ENCODE assay signal across 8 cellular contexts in the genomic region with DNA sequence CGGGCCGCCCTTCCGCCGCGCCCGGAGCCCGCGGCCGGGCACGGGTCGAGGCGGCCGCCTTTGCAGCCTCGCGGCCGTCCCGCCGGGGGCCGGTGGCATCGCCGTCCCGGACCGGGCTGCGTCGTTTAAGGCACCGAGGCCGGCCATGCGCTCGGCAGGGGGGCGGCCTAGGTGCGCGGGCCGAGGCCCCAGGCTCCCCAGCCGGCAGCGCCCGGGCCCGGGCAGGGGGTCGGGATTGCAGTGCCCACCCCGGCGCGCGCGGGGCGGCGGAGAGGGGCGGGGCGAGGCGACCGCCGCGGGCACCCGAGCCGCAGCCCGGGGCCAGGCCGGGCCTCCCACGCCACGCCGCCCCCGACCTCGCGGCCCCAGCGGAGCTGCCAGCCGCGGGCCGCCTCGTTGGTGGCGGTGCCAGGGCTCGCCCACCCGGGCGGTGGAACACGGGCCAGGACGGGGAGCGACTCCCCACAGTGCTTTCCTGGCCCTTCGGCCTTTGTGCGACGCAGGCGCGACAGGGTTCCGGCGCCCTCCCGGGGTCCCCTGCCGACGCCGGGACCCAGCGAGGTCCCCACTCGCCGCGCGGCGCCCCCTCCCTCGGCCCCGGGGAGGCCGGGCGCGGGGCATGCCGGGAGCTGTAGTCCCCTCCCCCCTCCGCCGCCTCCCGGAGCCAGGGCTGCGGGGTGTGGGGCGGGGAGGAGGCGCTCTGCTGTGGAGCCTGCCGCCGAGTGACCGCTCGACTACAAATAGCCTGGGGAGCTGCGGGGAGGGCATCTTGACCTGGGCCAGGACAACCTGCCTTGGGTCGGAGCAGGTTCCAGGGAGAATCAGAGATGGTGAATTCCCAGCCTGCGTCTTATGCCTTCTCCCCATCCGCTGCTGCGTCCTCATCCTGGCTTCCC. TPM values are rescaled to one million over a fixed set of nuclear protein-coding genes. Genes with fewer than 3 reads are reported as not detected.
DNase-seq lines count a peak whose midpoint lies in the region; ATAC-seq and TF ChIP-seq lines count a peak whose summit lies in the region.

No MANE protein-coding gene starts in this region.

- DNase-seq in Daoy (ENCODE audit: low read depth) = peak; percentile 71
- DNase-seq in SK-N-MC (ENCODE audit: low read depth, low spot score) = no peak
- peak; percentile 37 for DNase-seq in activated naive CD8-positive, alpha-beta T cell treated with anti-CD3 and anti-CD28 coated beads, Interleukin-2, amount 50 U/mL, for 16 hours (ENCODE audit: low read depth, low spot score)
- peak; percentile 82 to 87 for DNase-seq in heart right ventricle
- peak; percentile 75 to 98 (median 82) for DNase-seq in posterior cingulate gyrus
- DNase-seq in upper lobe of left lung = peak; percentile 81 to 95

- H3K9me3 ChIP-seq in HUES64 (ENCODE audit: insufficient read depth, low read depth, low read length) (no peaks in the 10 kb centered on the region), SK-N-MC (ENCODE audit: low read depth, low read length) (no peaks in the 10 kb centered on the region), heart right ventricle (no peaks in the 10 kb centered on the region), upper lobe of left lung (no peaks in the 10 kb centered on the region)

- H3K4me1 ChIP-seq in HUES64 (ENCODE audit: insufficient read depth, low read length) (no peaks in the 10 kb centered on the region; the same call in 1 of the 2 replicates), heart right ventricle (peaks cover 12 to 50% (median 38%) of the 10 kb centered on the region in 9 donors), upper lobe of left lung (peaks cover 18 to 29% (median 25%) of the 10 kb centered on the region in 4 donors)

- peak overlapping the region; percentile 78 for H3K9ac ChIP-seq in HUES64 (ENCODE audit: low read depth, low read length)
- peak overlapping the region; percentile 79 for H3K9ac ChIP-seq in SK-N-MC (ENCODE audit: insufficient read length)

- H3K27ac ChIP-seq in HUES64 (ENCODE audit: low read depth, low read length) = no peak overlapping the region
- no peak overlapping the region for H3K27ac ChIP-seq in SK-N-MC
- peak overlapping the region; percentile 63 to 86 (median 81) for H3K27ac ChIP-seq in heart right ventricle
- H3K27ac ChIP-seq in upper lobe of left lung = peak overlapping the region; percentile 73 to 93 (median 79)

- H3K4me3 ChIP-seq in HUES64 (ENCODE audit: low read length) = peak overlapping the region; percentile 76
- peak overlapping the region; percentile 92 for H3K4me3 ChIP-seq in SK-N-MC
- peak overlapping the region; percentile 63 to 91 (median 82) for H3K4me3 ChIP-seq in heart right ventricle
- peak overlapping the region; percentile 73 to 94 (median 80) for H3K4me3 ChIP-seq in upper lobe of left lung

- H3K36me3 ChIP-seq in HUES64 (ENCODE audit: insufficient read depth, low read length) (peaks cover 42% of the 10 kb centered on the region), SK-N-MC (ENCODE audit: insufficient read depth, low read length) (peaks cover 44% of the 10 kb centered on the region), heart right ventricle (peaks cover 0 to 37% (median 21%) of the 10 kb centered on the region in 9 donors), upper lobe of left lung (peaks cover 15 to 32% (median 19%) of the 10 kb centered on the region in 4 donors)

- TF ChIP-seq POLR2A in upper lobe of left lung (IDR thresholded peaks at IDR 0.05) = peak in 2 of 4 donors; percentile 22 to 63

- ATAC-seq in GM21423 (IDR thresholded peaks at IDR 0.05; ENCODE audit: unreplicated experiment) (peak; percentile 64), heart right ventricle (peak; percentile 84 to 93 (median 88)), upper lobe of left lung (ENCODE audit: low FRiP score in 2 of 2) (peak; percentile 87 to 89)

- TF ChIP-seq CTCF in heart right ventricle (IDR thresholded peaks at IDR 0.05) (no peak), upper lobe of left lung (IDR thresholded peaks at IDR 0.05) (peak in 1 of 6 experiments; percentile 20)

- H3K27me3 ChIP-seq in HUES64 (ENCODE audit: insufficient read depth, low read length) (peaks cover 12% of the 10 kb centered on the region), heart right ventricle (no peaks in the 10 kb centered on the region), upper lobe of left lung (no peaks in the 10 kb centered on the region)

- TF ChIP-seq EP300 in upper lobe of left lung (IDR thresholded peaks at IDR 0.05) = peak in 1 of 4 donors; percentile 17

- intact Hi-C loops in heart right ventricle (cut with DNase I) = loop anchor here in 2 of 10 donors (2.0 kb wide), 1 partner anchor 17 kb away; a partner anchor contains a TSS
- intact Hi-C loops in posterior cingulate gyrus (cut with DNase I) = loop anchor here (1.0 kb wide), 1 partner anchor 18 kb away; no protein-coding TSS in a partner anchor

- WGBS in HUES64 = under 1% methylated on average over 111 of the region's 111 CpGs
- 1% methylated on average over 57 to 110 of the region's 111 CpGs for WGBS in heart right ventricle, 2 donors
- WGBS in upper lobe of left lung, 2 donors = 0% methylated on average over 2 to 37 of the region's 111 CpGs

RNA-seq across cellular contexts. Expression of a gene that starts 0.8 kb away (rescaled TPM):
- total RNA-seq in Daoy (2014; rRNA removed; shearing (Covaris generic)) = 123 and 136 TPM in 2 replicates
- polyA plus RNA-seq in HUES64 (2013, experiment 1 of 2) = 88.0 TPM
- 86.2 TPM for polyA plus RNA-seq in HUES64 (2013, experiment 2 of 2)
- 10 to 100 TPM; 26.7 to 65.8 (median 49.1) TPM for total RNA-seq in heart right ventricle
- 10 to 100 TPM; 18.7 to 54.4 TPM for polyA plus RNA-seq in heart right ventricle
- total RNA-seq in upper lobe of left lung = 10 to 100 TPM; 19.1 to 62.8 (median 29.8) TPM

RNA-seq across cellular contexts. Expression of a gene that starts 16.9 kb away (rescaled TPM):
- 22.2 and 31.9 TPM in 2 replicates for total RNA-seq in Daoy (2014; rRNA removed; shearing (Covaris generic))
- polyA plus RNA-seq in HUES64 (2013, experiment 1 of 2) = 18.5 TPM
- 12.8 TPM for polyA plus RNA-seq in HUES64 (2013, experiment 2 of 2)
- total RNA-seq in heart right ventricle (10 to 100 TPM; 10.9 to 20.4 (median 13.3) TPM), upper lobe of left lung (100 to 1,000 TPM in 1 of 6 donors, 10 to 100 TPM in 5; 34.0 to 388 (median 41.0) TPM)
- 10 to 100 TPM; 10.4 to 30.3 TPM for polyA plus RNA-seq in heart right ventricle

RNA-seq across cellular contexts. Expression of a gene that starts 39.3 kb away (rescaled TPM):
- total RNA-seq in Daoy (2014; rRNA removed; shearing (Covaris generic)) = not detected in 2 replicates
- 0.15 TPM for polyA plus RNA-seq in HUES64 (2013, experiment 1 of 2)
- 0.19 TPM for polyA plus RNA-seq in HUES64 (2013, experiment 2 of 2)
- total RNA-seq in heart right ventricle (1 to 10 TPM; 1.4 to 3.6 (median 2.5) TPM), upper lobe of left lung (under 1 TPM in 2 of 6 donors, not detected in 4; 0.23 to 0.74 TPM)
- 1 to 10 TPM; 2.3 to 4.0 TPM for polyA plus RNA-seq in heart right ventricle

Comparison
In these comparisons a context has a peak if more than half of its experiments do, and no peak if none do; other contexts are left out.
1. H3K27ac ChIP-seq: peak in heart right ventricle (10 of 10) and upper lobe of left lung (4 of 4); none in HUES64 (single experiment) and SK-N-MC (single experiment).
2. Peak in every context shown above with its lines, with median percentiles within 50 percentile points of each other: ATAC-seq and H3K4me3 ChIP-seq.